15 cellular contexts compared by ENCODE assay signal in the genomic region with DNA sequence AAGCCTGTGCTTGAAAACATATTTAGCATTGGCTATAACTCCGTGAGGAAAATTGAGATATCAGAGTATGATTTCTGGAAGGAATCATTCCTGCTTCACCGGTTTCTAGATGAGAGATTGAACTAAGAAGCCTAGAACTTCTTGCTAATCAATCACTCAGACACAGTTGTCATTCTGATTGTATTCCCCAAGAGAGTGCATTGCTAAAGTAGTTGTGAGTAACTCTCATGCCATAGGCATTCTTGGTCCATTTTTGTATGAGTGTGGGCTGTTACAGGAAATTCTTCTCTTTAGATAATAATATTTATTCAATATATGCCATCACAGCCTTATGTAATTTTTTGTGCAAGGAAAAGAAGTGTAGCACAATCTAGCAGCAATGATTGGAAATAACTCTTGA.
"Had no signal": no experiment of that assay in that cellular context is flagged by ENCODE, and none has a peak within 500 bp of the region (broad histone marks: within the 10 kb centered on the region; RNA-seq: fewer than 3 reads in every experiment).

No MANE protein-coding gene starts in this region.

- H3K27ac Mint-ChIP-seq: activated naive CD4-positive, alpha-beta T cell treated with anti-CD3 and anti-CD28 coated beads, Interleukin-2, amount 50 U/mL, for 24 hours; memory B cell; naive thymus-derived CD8-positive, alpha-beta T cell; stimulated activated naive B cell treated with anti-CD40 and anti-IgM and Interleukin-4, amounts not matched to agents 10 μg/mL and 1 μg/mL and 100 μg/mL, for 72 hours; T-helper 17 cell had no signal

- H3K9me3 ChIP-seq: pancreas, right lobe of liver, thoracic aorta had no signal

- H3K4me1 ChIP-seq: pancreas, right lobe of liver, spleen, upper lobe of left lung had no signal

- H3K27me3 ChIP-seq: pancreas, right lobe of liver, spleen, upper lobe of left lung had no signal

- DNase-seq: activated CD4-positive, alpha-beta T cell treated with anti-CD3 and anti-CD28 coated beads, Interleukin-2, amount 50 U/mL, for 4 hours; activated gamma-delta T cell; caudate nucleus; head of caudate nucleus; left ventricle myocardium superior; naive thymus-derived CD8-positive, alpha-beta T cell; pancreas; right lobe of liver; spleen; stimulated activated naive B cell treated with anti-CD40 and anti-IgM and Interleukin-4, amounts not matched to agents 10 μg/mL and 1 μg/mL and 100 μg/mL, for 72 hours; T-helper 17 cell; upper lobe of left lung had no signal

- ATAC-seq: left ventricle myocardium superior; naive thymus-derived CD8-positive, alpha-beta T cell; pancreas; right lobe of liver; stimulated activated naive B cell treated with anti-CD40 and anti-IgM and Interleukin-4, amounts not matched to agents 10 μg/mL and 1 μg/mL and 100 μg/mL, for 72 hours; T-helper 17 cell had no signal

- H3K4me1 Mint-ChIP-seq: activated naive CD4-positive, alpha-beta T cell treated with anti-CD3 and anti-CD28 coated beads, Interleukin-2, amount 50 U/mL, for 24 hours; memory B cell; naive thymus-derived CD8-positive, alpha-beta T cell; stimulated activated naive B cell treated with anti-CD40 and anti-IgM and Interleukin-4, amounts not matched to agents 10 μg/mL and 1 μg/mL and 100 μg/mL, for 72 hours; T-helper 17 cell had no signal

- H3K36me3 ChIP-seq: pancreas, right lobe of liver, spleen, thoracic aorta, upper lobe of left lung had no signal

- H3K4me3 Mint-ChIP-seq: activated naive CD4-positive, alpha-beta T cell treated with anti-CD3 and anti-CD28 coated beads, Interleukin-2, amount 50 U/mL, for 24 hours; memory B cell; naive thymus-derived CD8-positive, alpha-beta T cell; stimulated activated naive B cell treated with anti-CD40 and anti-IgM and Interleukin-4, amounts not matched to agents 10 μg/mL and 1 μg/mL and 100 μg/mL, for 72 hours; T-helper 17 cell had no signal

- H3K27me3 Mint-ChIP-seq: activated naive CD4-positive, alpha-beta T cell treated with anti-CD3 and anti-CD28 coated beads, Interleukin-2, amount 50 U/mL, for 24 hours; memory B cell; naive thymus-derived CD8-positive, alpha-beta T cell; stimulated activated naive B cell treated with anti-CD40 and anti-IgM and Interleukin-4, amounts not matched to agents 10 μg/mL and 1 μg/mL and 100 μg/mL, for 72 hours; T-helper 17 cell had no signal

- H3K4me3 ChIP-seq: pancreas, right lobe of liver, spleen, thoracic aorta, upper lobe of left lung had no signal

- H3K36me3 Mint-ChIP-seq: activated naive CD4-positive, alpha-beta T cell treated with anti-CD3 and anti-CD28 coated beads, Interleukin-2, amount 50 U/mL, for 24 hours; memory B cell; naive thymus-derived CD8-positive, alpha-beta T cell; stimulated activated naive B cell treated with anti-CD40 and anti-IgM and Interleukin-4, amounts not matched to agents 10 μg/mL and 1 μg/mL and 100 μg/mL, for 72 hours had no signal

- H3K27ac ChIP-seq: pancreas, right lobe of liver, spleen, thoracic aorta, upper lobe of left lung had no signal
